Comparison of ENCODE assay signal across 22 cellular contexts in the genomic region with DNA sequence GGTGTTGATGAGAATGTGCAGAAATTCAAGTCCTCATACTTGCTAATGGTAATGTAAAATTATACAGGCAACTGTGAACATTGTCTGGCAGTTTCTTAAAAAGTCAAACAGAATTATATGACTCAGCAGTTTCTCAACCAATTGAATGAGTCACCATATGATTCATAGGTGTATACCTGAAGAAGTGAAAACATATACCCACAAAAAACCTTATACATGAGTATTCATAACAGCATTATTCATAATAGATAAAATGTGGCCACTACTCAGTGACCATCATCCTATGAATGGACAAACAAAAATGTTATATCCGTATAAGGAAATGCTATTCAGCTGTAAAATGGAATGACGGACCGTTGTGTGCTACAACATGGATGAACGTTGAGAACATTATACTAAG.
A peak's percentile ranks its signal among the peaks of the same experiment; 100 is the strongest.
DNase-seq lines count a peak whose midpoint lies in the region; ATAC-seq, FAIRE-seq and TF ChIP-seq lines count a peak whose summit lies in the region.
"Had no signal": no experiment of that assay in that cellular context is flagged by ENCODE, and none has a peak within 500 bp of the region (broad histone marks: within the 10 kb centered on the region; RNA-seq: fewer than 3 reads in every experiment).

No MANE protein-coding gene starts in this region.

- H2AFZ ChIP-seq in Karpas-422 (ENCODE audit: low read length): no peak overlapping the region

- H3K36me3 ChIP-seq in small intestine (ENCODE audit: control insufficient read depth in 2 of 2, insufficient read depth in 2 of 2, low read length in 2 of 2) (no peaks in the 10 kb centered on the region), Karpas-422 (ENCODE audit: insufficient read depth, low read length) (no peaks in the 10 kb centered on the region)
- H3K36me3 ChIP-seq: lower lobe of right lung, thyroid gland had no signal

- H3K9me3 ChIP-seq in small intestine (ENCODE audit: control insufficient read depth, low read depth) (no peaks in the 10 kb centered on the region), Karpas-422 (ENCODE audit: low read length) (peaks cover 4% of the 10 kb centered on the region)
- H3K9me3 ChIP-seq: lower lobe of right lung, thyroid gland had no signal

- intact Hi-C loops in activated CD4-positive, alpha-beta T cell treated with anti-CD3 and anti-CD28 coated beads for 36 hours (cut with DNase I, micrococcal nuclease): no loop called here

- no peak overlapping the region for H3K27ac ChIP-seq in small intestine (ENCODE audit: low read depth in 1 of 2, low read length in 1 of 2)
- H3K27ac ChIP-seq in Karpas-422 (ENCODE audit: low read length): no peak overlapping the region
- H3K27ac ChIP-seq: coronary artery, lower lobe of right lung, thyroid gland had no signal

- H3K27me3 ChIP-seq in small intestine (ENCODE audit: control insufficient read depth in 2 of 2, insufficient read depth in 2 of 2, low read length in 2 of 2) (no peaks in the 10 kb centered on the region), Karpas-422 (ENCODE audit: low read length) (no peaks in the 10 kb centered on the region)
- H3K27me3 ChIP-seq: thyroid gland had no signal

- H3K9ac ChIP-seq in Karpas-422 (ENCODE audit: low read length): no peak overlapping the region

- no peaks in the 10 kb centered on the region for H4K20me1 ChIP-seq in Karpas-422 (ENCODE audit: insufficient read depth, low read depth, low read length)

- no peak overlapping the region for H3K27ac Mint-ChIP-seq in activated CD4-positive, alpha-beta T cell treated with anti-CD3 and anti-CD28 coated beads for 36 hours
- H3K27ac Mint-ChIP-seq in activated T-helper 17 cell treated with anti-CD3 and anti-CD28 coated beads, Interleukin-2, amount 50 U/mL, for 72 hours: no peak overlapping the region
- H3K27ac Mint-ChIP-seq: activated naive CD8-positive, alpha-beta T cell treated with anti-CD3 and anti-CD28 coated beads, Interleukin-2, amount 50 U/mL, for 24 hours; activated T-cell treated with anti-CD3 and anti-CD28 coated beads, Interleukin-2, amount 50 U/mL, for 24 hours; naive thymus-derived CD4-positive, alpha-beta T cell had no signal

- no peak for DNase-seq in activated CD4-positive, alpha-beta T cell treated with anti-CD3 and anti-CD28 coated beads for 36 hours
- no peak for DNase-seq in activated CD4-positive, alpha-beta T cell treated with anti-CD3 and anti-CD28 coated beads, Interleukin-2, amount 50 U/mL, for 48 hours
- peak; percentile 58 for DNase-seq in fibroblast of mammary gland (ENCODE audit: low read depth)
- DNase-seq in small intestine: peak; percentile 25
- no peak for DNase-seq in cerebellar cortex (ENCODE audit: low spot score)
- no peak for DNase-seq in GM13976 (ENCODE audit: low spot score)
- DNase-seq in Karpas-422: no peak
- DNase-seq: activated CD4-positive, alpha-beta T cell treated with anti-CD3 and anti-CD28 coated beads, Interleukin-2, amount 50 U/mL, for 1 hour; activated naive CD8-positive, alpha-beta T cell treated with anti-CD3 and anti-CD28 coated beads, Interleukin-2, amount 50 U/mL, for 24 hours; activated T-cell treated with anti-CD3 and anti-CD28 coated beads, Interleukin-2, amount 50 U/mL, for 24 hours; lower lobe of right lung; naive thymus-derived CD4-positive, alpha-beta T cell; NCI-H1048; NCI-H2107; NCI-H748 treated with DMSO at 0.1 percent for 48 hours; stimulated activated CD8-positive, alpha-beta memory T cell treated with anti-CD3 and anti-CD28 coated beads, Interleukin-4, amount 100 ng/mL, for 48 hours; thyroid gland had no signal

- CTCF ChIA-PET in activated CD4-positive, alpha-beta T cell treated with anti-CD3 and anti-CD28 coated beads for 36 hours (lab: Charles Lee): no interaction called here

- H3K9me2 ChIP-seq in Karpas-422 (replicated peaks; ENCODE audit: insufficient read depth, low read length): no peaks in the 10 kb centered on the region

- WGBS in small intestine, 3 donors: 88 to 92% (median 90%) methylated on average over 4 of the region's 4 CpGs

- no peaks in the 10 kb centered on the region for H3K4me1 Mint-ChIP-seq in activated CD4-positive, alpha-beta T cell treated with anti-CD3 and anti-CD28 coated beads for 36 hours
- no peaks in the 10 kb centered on the region for H3K4me1 Mint-ChIP-seq in activated T-helper 17 cell treated with anti-CD3 and anti-CD28 coated beads, Interleukin-2, amount 50 U/mL, for 72 hours
- H3K4me1 Mint-ChIP-seq: activated naive CD8-positive, alpha-beta T cell treated with anti-CD3 and anti-CD28 coated beads, Interleukin-2, amount 50 U/mL, for 24 hours; naive thymus-derived CD4-positive, alpha-beta T cell had no signal

- in situ Hi-C loops in GM13976 (cut with MboI; ENCODE audit: low sequenced_read_pairs, unreplicated experiment): no loop called here

- H3K79me2 ChIP-seq in Karpas-422 (ENCODE audit: low read length): no peaks in the 10 kb centered on the region

- no peak for FAIRE-seq in small intestine (lab: Jason Lieb, UNC)
- FAIRE-seq: A204.1, GM18507 had no signal

- TF ChIP-seq CTCF in fibroblast of mammary gland (conservative IDR thresholded peaks at IDR 0.05; ENCODE audit: control insufficient read depth, insufficient read depth, low read depth, low read length): no peak
- no peak for TF ChIP-seq CTCF in GM13976 (IDR thresholded peaks at IDR 0.05; ENCODE audit: borderline replicate concordance, control extremely low read depth, extremely low read depth, insufficient read depth, missing control alignments)

- POLR2A ChIA-PET in activated CD4-positive, alpha-beta T cell treated with anti-CD3 and anti-CD28 coated beads for 36 hours (lab: Charles Lee): no interaction called here

- H3K27me3 Mint-ChIP-seq in activated CD4-positive, alpha-beta T cell treated with anti-CD3 and anti-CD28 coated beads for 36 hours: no peaks in the 10 kb centered on the region
- H3K27me3 Mint-ChIP-seq in activated T-helper 17 cell treated with anti-CD3 and anti-CD28 coated beads, Interleukin-2, amount 50 U/mL, for 72 hours: no peaks in the 10 kb centered on the region
- H3K27me3 Mint-ChIP-seq: activated naive CD8-positive, alpha-beta T cell treated with anti-CD3 and anti-CD28 coated beads, Interleukin-2, amount 50 U/mL, for 24 hours; activated T-cell treated with anti-CD3 and anti-CD28 coated beads, Interleukin-2, amount 50 U/mL, for 24 hours; naive thymus-derived CD4-positive, alpha-beta T cell had no signal

- H3K36me3 Mint-ChIP-seq in activated CD4-positive, alpha-beta T cell treated with anti-CD3 and anti-CD28 coated beads for 36 hours (ENCODE audit: low read depth): no peaks in the 10 kb centered on the region
- no peaks in the 10 kb centered on the region for H3K36me3 Mint-ChIP-seq in activated T-helper 17 cell treated with anti-CD3 and anti-CD28 coated beads, Interleukin-2, amount 50 U/mL, for 72 hours (ENCODE audit: low read depth)
- H3K36me3 Mint-ChIP-seq: naive thymus-derived CD4-positive, alpha-beta T cell had no signal

- no peak overlapping the region for H3K4me2 ChIP-seq in Karpas-422 (ENCODE audit: low read depth, low read length, poor library complexity, severe bottlenecking)

- H3K4me3 Mint-ChIP-seq in activated CD4-positive, alpha-beta T cell treated with anti-CD3 and anti-CD28 coated beads for 36 hours: no peak overlapping the region
- H3K4me3 Mint-ChIP-seq in activated T-helper 17 cell treated with anti-CD3 and anti-CD28 coated beads, Interleukin-2, amount 50 U/mL, for 72 hours: no peak overlapping the region
- H3K4me3 Mint-ChIP-seq: activated naive CD8-positive, alpha-beta T cell treated with anti-CD3 and anti-CD28 coated beads, Interleukin-2, amount 50 U/mL, for 24 hours; activated T-cell treated with anti-CD3 and anti-CD28 coated beads, Interleukin-2, amount 50 U/mL, for 24 hours; naive thymus-derived CD4-positive, alpha-beta T cell had no signal

- ATAC-seq in activated CD4-positive, alpha-beta T cell treated with anti-CD3 and anti-CD28 coated beads for 36 hours: peak; percentile 58
- peak; percentile 9 for ATAC-seq in activated T-helper 17 cell treated with anti-CD3 and anti-CD28 coated beads, Interleukin-2, amount 50 U/mL, for 72 hours (replicated peaks)
- ATAC-seq: activated naive CD8-positive, alpha-beta T cell treated with anti-CD3 and anti-CD28 coated beads, Interleukin-2, amount 50 U/mL, for 24 hours; lower lobe of right lung; naive thymus-derived CD4-positive, alpha-beta T cell; Right ventricle myocardium inferior had no signal

- H3K4me3 ChIP-seq in fibroblast of mammary gland (ENCODE audit: control insufficient read depth, low read depth, low read length) (no peak overlapping the region), small intestine (ENCODE audit: low read depth in 1 of 2, low read length in 2 of 2) (no peak overlapping the region), Karpas-422 (ENCODE audit: low read length) (no peak overlapping the region)
- H3K4me3 ChIP-seq: coronary artery, lower lobe of right lung, thyroid gland had no signal

- H3K4me1 ChIP-seq in small intestine (ENCODE audit: control insufficient read depth in 2 of 2, insufficient read depth in 1 of 2, low read depth in 1 of 2, low read length in 1 of 2) (no peaks in the 10 kb centered on the region), Karpas-422 (ENCODE audit: low read length) (no peaks in the 10 kb centered on the region)
- H3K4me1 ChIP-seq: lower lobe of right lung, thyroid gland had no signal

- H3K9me3 Mint-ChIP-seq in activated CD4-positive, alpha-beta T cell treated with anti-CD3 and anti-CD28 coated beads for 36 hours (ENCODE audit: low read depth): peaks cover 11% of the 10 kb centered on the region
- peaks cover 15% of the 10 kb centered on the region for H3K9me3 Mint-ChIP-seq in activated T-helper 17 cell treated with anti-CD3 and anti-CD28 coated beads, Interleukin-2, amount 50 U/mL, for 72 hours

Comparison
In these comparisons a context has a peak if more than half of its experiments do, and no peak if none do; other contexts are left out.
1. DNase-seq: peak in fibroblast of mammary gland (single experiment) and small intestine (single experiment); none in activated CD4-positive, alpha-beta T cell treated with anti-CD3 and anti-CD28 coated beads for 36 hours (single experiment), activated CD4-positive, alpha-beta T cell treated with anti-CD3 and anti-CD28 coated beads, Interleukin-2, amount 50 U/mL, for 48 hours (0 of 2), cerebellar cortex (single experiment), GM13976 (single experiment) and Karpas-422 (single experiment).